In genomic region chr4:23207059-23207458, GRCh38 we compare ENCODE assay signal across 8 cellular contexts.
"Had no signal": no experiment of that assay in that cellular context is flagged by ENCODE, and none has a peak within 500 bp of the region (broad histone marks: within the 10 kb centered on the region; RNA-seq: fewer than 3 reads in every experiment).

No MANE protein-coding gene starts in this region.

- FAIRE-seq: G401.6, GM12878, GM12891, GM12892, GM18507, GM19239 had no signal

- DNase-seq: GDM1, GF-D8 had no signal

- H3K4me3 ChIP-seq: GM12878 had no signal

- ATAC-seq: GM12878 had no signal
